In genomic region chr12:114443607-114444421, GRCh38 we compare ENCODE assay signal across 18 cellular contexts. TPM values are rescaled to one million over a fixed set of nuclear protein-coding genes. Genes with fewer than 3 reads are reported as not detected.
DNase-seq lines count a peak whose midpoint lies in the region; ATAC-seq and TF ChIP-seq lines count a peak whose summit lies in the region.
"Had no signal": no experiment of that assay in that cellular context is flagged by ENCODE, and none has a peak within 500 bp of the region (broad histone marks: within the 10 kb centered on the region; RNA-seq: fewer than 3 reads in every experiment).

No MANE protein-coding gene starts in this region.

- H3K79me2 ChIP-seq in GM23338 (replicated peaks; ENCODE audit: insufficient read depth) = no peaks in the 10 kb centered on the region

- H3K4me3 Mint-ChIP-seq in GM23338 (no peak overlapping the region), mesothelial cell of epicardium (peak overlapping the region; percentile 11)
- H3K4me3 Mint-ChIP-seq in activated naive CD8-positive, alpha-beta T cell treated with anti-CD3 and anti-CD28 coated beads, Interleukin-2, amount 10 ng/mL, durations not matched to agents 7 days and 5 days = no peak overlapping the region

- H3K4me2 ChIP-seq in GM23338 = peak overlapping the region; percentile 67; the same call in 1 of the 2 replicates
- H3K4me2 ChIP-seq: A549 had no signal

- H3K36me3 ChIP-seq in GM23338 (ENCODE audit: insufficient read depth) = no peaks in the 10 kb centered on the region; the same call in 1 of the 2 replicates

- no peaks in the 10 kb centered on the region for H3K9me2 ChIP-seq in GM23338 (ENCODE audit: insufficient read depth)

- peak; percentile 46 for DNase-seq in GM23338 (ENCODE audit: low spot score)
- DNase-seq in activated naive CD8-positive, alpha-beta T cell treated with anti-CD3 and anti-CD28 coated beads, Interleukin-2, amount 10 ng/mL, durations not matched to agents 7 days and 5 days = peak; percentile 30
- peak; percentile 63 for DNase-seq in left cardiac atrium
- no peak for DNase-seq in mesothelial cell of epicardium (ENCODE audit: low spot score in 2 of 2, unreplicated experiment in 2 of 2)
- no peak for DNase-seq in amniotic stem cell (lab: John Stamatoyannopoulos, UW)
- DNase-seq: DMS153, EL, KBM-7, NCI-H187, NCI-H2171, NCI-H446 treated with DMSO at 0.1 percent for 48 hours, NCI-H82, SHP77 had no signal

- peaks cover 100% of the 10 kb centered on the region for H3K27me3 ChIP-seq in GM23338 (ENCODE audit: insufficient read depth)

- no peak overlapping the region for H2AFZ ChIP-seq in GM23338

- peaks cover 43% of the 10 kb centered on the region for H4K20me1 ChIP-seq in GM23338 (replicated peaks; ENCODE audit: insufficient read depth)

- peaks cover 36% of the 10 kb centered on the region for H3F3A ChIP-seq in GM23338 (replicated peaks; ENCODE audit: low read depth)

- peaks cover 46% of the 10 kb centered on the region for H3K4me1 ChIP-seq in GM23338 (ENCODE audit: insufficient read depth)
- H3K4me1 ChIP-seq: A549 had no signal

- peaks cover 100% of the 10 kb centered on the region for H3K27me3 Mint-ChIP-seq in GM23338 (ENCODE audit: insufficient read depth, low read depth, poor library complexity)
- peaks cover 86% of the 10 kb centered on the region for H3K27me3 Mint-ChIP-seq in activated naive CD8-positive, alpha-beta T cell treated with anti-CD3 and anti-CD28 coated beads, Interleukin-2, amount 10 ng/mL, durations not matched to agents 7 days and 5 days
- peaks cover 100% of the 10 kb centered on the region for H3K27me3 Mint-ChIP-seq in mesothelial cell of epicardium (ENCODE audit: low read depth)

- H3K4me3 ChIP-seq in GM23338 = 0 out of 2 replicates have a peak overlapping the region, but pooled peaks have one; percentile 30
- H3K4me3 ChIP-seq: A549 had no signal

- no peak overlapping the region for H3K27ac ChIP-seq in GM23338 (ENCODE audit: low read depth)
- H3K27ac ChIP-seq: A549, C4-2B had no signal

- H3K4me1 Mint-ChIP-seq in GM23338 = peaks cover 48% of the 10 kb centered on the region
- H3K4me1 Mint-ChIP-seq in activated naive CD8-positive, alpha-beta T cell treated with anti-CD3 and anti-CD28 coated beads, Interleukin-2, amount 10 ng/mL, durations not matched to agents 7 days and 5 days = no peaks in the 10 kb centered on the region
- peaks cover 13% of the 10 kb centered on the region for H3K4me1 Mint-ChIP-seq in mesothelial cell of epicardium

- TF ChIP-seq CTCF in GM23338 (conservative IDR thresholded peaks at IDR 0.05; ENCODE audit: low read depth in 2 of 2) (no peak), mesothelial cell of epicardium (IDR thresholded peaks at IDR 0.05; ENCODE audit: unreplicated experiment) (no peak)

- POLR2A ChIA-PET in activated naive CD8-positive, alpha-beta T cell treated with anti-CD3 and anti-CD28 coated beads, Interleukin-2, amount 10 ng/mL, durations not matched to agents 7 days and 5 days (lab: Charles Lee) = no interaction called here

- no peaks in the 10 kb centered on the region for H3K36me3 Mint-ChIP-seq in GM23338 (ENCODE audit: low read depth)
- H3K36me3 Mint-ChIP-seq in activated naive CD8-positive, alpha-beta T cell treated with anti-CD3 and anti-CD28 coated beads, Interleukin-2, amount 10 ng/mL, durations not matched to agents 7 days and 5 days = no peaks in the 10 kb centered on the region
- no peaks in the 10 kb centered on the region for H3K36me3 Mint-ChIP-seq in mesothelial cell of epicardium

- no peak overlapping the region for H3K27ac Mint-ChIP-seq in GM23338
- no peak overlapping the region for H3K27ac Mint-ChIP-seq in activated naive CD8-positive, alpha-beta T cell treated with anti-CD3 and anti-CD28 coated beads, Interleukin-2, amount 10 ng/mL, durations not matched to agents 7 days and 5 days
- no peak overlapping the region for H3K27ac Mint-ChIP-seq in mesothelial cell of epicardium

- H3K9me3 Mint-ChIP-seq in GM23338 (peaks cover 3% of the 10 kb centered on the region; the same call in 1 of the 3 replicates), mesothelial cell of epicardium (no peaks in the 10 kb centered on the region)
- peaks cover 1% of the 10 kb centered on the region for H3K9me3 Mint-ChIP-seq in activated naive CD8-positive, alpha-beta T cell treated with anti-CD3 and anti-CD28 coated beads, Interleukin-2, amount 10 ng/mL, durations not matched to agents 7 days and 5 days

- intact Hi-C loops in left cardiac atrium (cut with DNase I) = loop anchor here in 1 of 2 donors (5.0 kb wide), 1 partner anchor 37 kb away; the partner anchor contains the start of gene TBX5

- ATAC-seq in GM23338 (peak; percentile 4; the same call in 2 of the 3 replicates), left cardiac atrium (peak; percentile 30 to 45), HG02623 (IDR thresholded peaks at IDR 0.05; ENCODE audit: unreplicated experiment) (no peak), GM21786 (IDR thresholded peaks at IDR 0.05; ENCODE audit: unreplicated experiment) (no peak), HG03439 (IDR thresholded peaks at IDR 0.05; ENCODE audit: unreplicated experiment) (no peak)
- ATAC-seq in activated naive CD8-positive, alpha-beta T cell treated with anti-CD3 and anti-CD28 coated beads, Interleukin-2, amount 10 ng/mL, durations not matched to agents 7 days and 5 days (ENCODE audit: low read depth) = no peak
- ATAC-seq: A549 had no signal

TF ChIP-seq in GM23338, 12 proteins besides CTCF, POLR2A, EP300 and RAD21:
- TF ChIP-seq STAT1 (IDR thresholded peaks at IDR 0.05; ENCODE audit: unreplicated experiment) = no peak
- no peak for TF ChIP-seq NANOG (IDR thresholded peaks at IDR 0.05; ENCODE audit: borderline replicate concordance)
- TF ChIP-seq ETS1 (IDR thresholded peaks at IDR 0.05) = no peak
- TF ChIP-seq EZH2phosphoT487 (IDR thresholded peaks at IDR 0.05; ENCODE audit: unreplicated experiment) = peak; percentile 92
- no peak for TF ChIP-seq JUNB (IDR thresholded peaks at IDR 0.05; ENCODE audit: unreplicated experiment)
- TF ChIP-seq EZH2 (IDR thresholded peaks at IDR 0.05; ENCODE audit: low read depth, unreplicated experiment) = peak; percentile 88
TF ChIP-seq in GM23338: peak in this region for 2.

RNA-seq across cellular contexts. Expression of gene TBX5, which starts 37.9 kb away (rescaled TPM):
- 0.21 TPM in 1 of 2 replicates, not detected in the other for total RNA-seq in GM23338 (2014; rRNA removed; shearing (Covaris generic))
- not detected in 2 replicates for polyA plus RNA-seq in GM23338 (2016; fragmentation: Nextera tagmentation; extraction: Ambion mirVana)
- not detected for total RNA-seq in activated naive CD8-positive, alpha-beta T cell treated with anti-CD3 and anti-CD28 coated beads, Interleukin-2, amount 10 ng/mL, durations not matched to agents 7 days and 5 days
- total RNA-seq in left cardiac atrium (100 to 1,000 TPM; 116 to 236 TPM), mesothelial cell of epicardium (8.4 to 9.7 TPM (median 9.3 TPM) in 3 replicates)
- polyA plus RNA-seq: A549 had no signal

Comparison
In these comparisons a context has a peak if more than half of its experiments do, and no peak if none do; other contexts are left out.
1. ATAC-seq: peak in GM23338 (single experiment) and left cardiac atrium (2 of 2); none in activated naive CD8-positive, alpha-beta T cell treated with anti-CD3 and anti-CD28 coated beads, Interleukin-2, amount 10 ng/mL, durations not matched to agents 7 days and 5 days (single experiment), HG02623 (single experiment), GM21786 (single experiment) and HG03439 (single experiment).
2. DNase-seq: peak in GM23338 (single experiment), activated naive CD8-positive, alpha-beta T cell treated with anti-CD3 and anti-CD28 coated beads, Interleukin-2, amount 10 ng/mL, durations not matched to agents 7 days and 5 days (single experiment) and left cardiac atrium (single experiment); none in mesothelial cell of epicardium (0 of 2) and amniotic stem cell (single experiment).
3. RNA of gene TBX5, which starts 37.9 kb away (total RNA-seq): 116 to 236 TPM in left cardiac atrium; 8.4 to 9.7 TPM in mesothelial cell of epicardium, 0.21 TPM in GM23338 and not detected in activated naive CD8-positive, alpha-beta T cell treated with anti-CD3 and anti-CD28 coated beads, Interleukin-2, amount 10 ng/mL, durations not matched to agents 7 days and 5 days; every median in the first group is over 10 times any median in the second.